ENCODE assay signal across 1 cellular context in genomic region chr9:133058550-133059320, GRCh38.
A peak's percentile ranks its signal among the peaks of the same experiment; 100 is the strongest.
TF ChIP-seq lines count a peak whose summit lies in the region.

No MANE protein-coding gene starts in this region.

TF ChIP-seq in HepG2, 621 proteins besides CTCF, POLR2A, EP300 and RAD21:
- TF ChIP-seq ELK4 (CRISPR knock-in tag; IDR thresholded peaks at IDR 0.05; ENCODE audit: borderline replicate concordance): no peak
- 0 out of 2 replicates have a peak, but pooled peaks have one; percentile 19 for TF ChIP-seq ZNF770 (CRISPR knock-in tag; IDR thresholded peaks at IDR 0.05)
- peak; percentile 12 for TF ChIP-seq AGO2 (optimal IDR thresholded peaks at IDR 0.05; ENCODE audit: low read depth, low read length)
